Comparison of ENCODE assay signal across 16 cellular contexts in genomic region chr1:197725044-197725443, GRCh38. TPM values are rescaled to one million over a fixed set of nuclear protein-coding genes. Genes with fewer than 3 reads are reported as not detected.
A peak's percentile ranks its signal among the peaks of the same experiment; 100 is the strongest.
DNase-seq lines count a peak whose midpoint lies in the region; ATAC-seq and TF ChIP-seq lines count a peak whose summit lies in the region.
"Had no signal": no experiment of that assay in that cellular context is flagged by ENCODE, and none has a peak within 500 bp of the region (broad histone marks: within the 10 kb centered on the region; RNA-seq: fewer than 3 reads in every experiment).

No MANE protein-coding gene starts in this region.

- ATAC-seq in HG03520 (IDR thresholded peaks at IDR 0.05; ENCODE audit: unreplicated experiment) (no peak), left cardiac atrium (no peak)
- ATAC-seq: CD8-positive, alpha-beta T cell; SK-N-SH treated with all-trans-retinoic acid at 6 μM for 48 hours had no signal

- peaks cover 13% of the 10 kb centered on the region for H3K9me3 ChIP-seq in A673 (ENCODE audit: low read depth, low read length, poor library complexity, severe bottlenecking)

- CTCF ChIA-PET in A673 (lab: Charles Lee), result no interaction called here
- CTCF ChIA-PET in activated CD4-positive, alpha-beta memory T cell treated with anti-CD3 and anti-CD28 coated beads for 36 hours (lab: Charles Lee), result no interaction called here

- H3K36me3 ChIP-seq in A673 (ENCODE audit: insufficient read depth, low read length, poor library complexity, severe bottlenecking), result no peaks in the 10 kb centered on the region
- H3K36me3 ChIP-seq: stomach had no signal

- H3K27me3 Mint-ChIP-seq in activated CD4-positive, alpha-beta memory T cell treated with anti-CD3 and anti-CD28 coated beads for 36 hours, result no peaks in the 10 kb centered on the region
- H3K27me3 Mint-ChIP-seq: activated CD4-positive, alpha-beta T cell treated with anti-CD3 and anti-CD28 coated beads, Interleukin-2, amount 10 ng/mL, durations not matched to agents 24 days and 14 days; memory B cell had no signal

- peaks cover 37% of the 10 kb centered on the region for H3K9me3 Mint-ChIP-seq in activated CD4-positive, alpha-beta memory T cell treated with anti-CD3 and anti-CD28 coated beads for 36 hours

- peaks cover 34% of the 10 kb centered on the region for H3K36me3 Mint-ChIP-seq in activated CD4-positive, alpha-beta memory T cell treated with anti-CD3 and anti-CD28 coated beads for 36 hours

- peak; percentile 6 for DNase-seq in A673 (ENCODE audit: low spot score)
- peak; percentile 32 for DNase-seq in EH (ENCODE audit: low read depth)
- peak; percentile 14 for DNase-seq in RPMI8226
- peak; percentile 45 for DNase-seq in fibroblast of mammary gland (ENCODE audit: low read depth)
- no peak for DNase-seq in stimulated activated CD4-positive, alpha-beta T cell treated with anti-CD3 and anti-CD28 coated beads, Interleukin-1b, Interleukin-23, amount 100 ng/mL, for 48 hours
- no peak for DNase-seq in left cardiac atrium
- no peak for DNase-seq in activated CD4-positive, alpha-beta memory T cell treated with anti-CD3 and anti-CD28 coated beads for 36 hours
- DNase-seq: activated CD4-positive, alpha-beta T cell treated with anti-CD3 and anti-CD28 coated beads, Interleukin-2, amount 10 ng/mL, durations not matched to agents 24 days and 14 days; CD8-positive, alpha-beta T cell; glutamatergic neuron; NCI-H345; stimulated activated CD4-positive, alpha-beta T cell treated with anti-CD3 and anti-CD28 coated beads, Interleukin-4, amount 100 ng/mL, for 4 hours; stomach had no signal

- H3K4me3 Mint-ChIP-seq in activated CD4-positive, alpha-beta memory T cell treated with anti-CD3 and anti-CD28 coated beads for 36 hours, result no peak overlapping the region
- H3K4me3 Mint-ChIP-seq: activated CD4-positive, alpha-beta T cell treated with anti-CD3 and anti-CD28 coated beads, Interleukin-2, amount 10 ng/mL, durations not matched to agents 24 days and 14 days; CD8-positive, alpha-beta T cell; memory B cell had no signal

- H3K27me3 ChIP-seq in A673 (replicated peaks; ENCODE audit: insufficient read depth, low read depth, low read length, poor library complexity), result no peaks in the 10 kb centered on the region
- H3K27me3 ChIP-seq: stomach had no signal

- POLR2A ChIA-PET in A673 (lab: Charles Lee; ENCODE audit: low non-redundant PET), result no interaction called here
- POLR2A ChIA-PET in activated CD4-positive, alpha-beta memory T cell treated with anti-CD3 and anti-CD28 coated beads for 36 hours (lab: Charles Lee), result no interaction called here

- intact Hi-C loops in A673 (cut with micrococcal nuclease; ENCODE audit: unreplicated experiment) (no loop called here), left cardiac atrium (cut with DNase I) (no loop called here)
- intact Hi-C loops in activated CD4-positive, alpha-beta memory T cell treated with anti-CD3 and anti-CD28 coated beads for 36 hours (cut with micrococcal nuclease), result no loop called here

- no TSS peak for BruUV-seq in A673 (replicated peaks; lab: Mats Ljungman, UMichigan)

- H3K4me3 ChIP-seq in A673 (ENCODE audit: low read depth, low read length, poor library complexity, severe bottlenecking), result no peak overlapping the region
- no peak overlapping the region for H3K4me3 ChIP-seq in fibroblast of mammary gland (ENCODE audit: control insufficient read depth, low read depth, low read length)
- H3K4me3 ChIP-seq: stomach had no signal

- H3K4me1 Mint-ChIP-seq in activated CD4-positive, alpha-beta memory T cell treated with anti-CD3 and anti-CD28 coated beads for 36 hours (ENCODE audit: low read depth), result no peaks in the 10 kb centered on the region
- H3K4me1 Mint-ChIP-seq: activated CD4-positive, alpha-beta T cell treated with anti-CD3 and anti-CD28 coated beads, Interleukin-2, amount 10 ng/mL, durations not matched to agents 24 days and 14 days had no signal

- TF ChIP-seq CTCF in A673 (conservative IDR thresholded peaks at IDR 0.05; ENCODE audit: low read depth, low read length) (no peak), fibroblast of mammary gland (conservative IDR thresholded peaks at IDR 0.05; ENCODE audit: control insufficient read depth, insufficient read depth, low read depth, low read length) (no peak)

- no peak overlapping the region for H3K27ac Mint-ChIP-seq in activated CD4-positive, alpha-beta memory T cell treated with anti-CD3 and anti-CD28 coated beads for 36 hours
- H3K27ac Mint-ChIP-seq: activated CD4-positive, alpha-beta T cell treated with anti-CD3 and anti-CD28 coated beads, Interleukin-2, amount 10 ng/mL, durations not matched to agents 24 days and 14 days; CD8-positive, alpha-beta T cell; memory B cell had no signal

- no peak overlapping the region for H3K27ac ChIP-seq in A673 (ENCODE audit: low read depth, low read length, poor library complexity, severe bottlenecking)
- H3K27ac ChIP-seq: stomach had no signal

- H3K4me1 ChIP-seq in A673 (ENCODE audit: insufficient read depth, low read length, poor library complexity, severe bottlenecking), result no peaks in the 10 kb centered on the region
- H3K4me1 ChIP-seq: stomach had no signal

RNA-seq across cellular contexts. Expression of gene DENND1B, which starts 50.2 kb away (rescaled TPM):
- total RNA-seq in A673 (2021) (1.9 and 4.1 TPM in 2 replicates), left cardiac atrium (10 to 100 TPM; 17.1 to 22.5 TPM)
- total RNA-seq in activated CD4-positive, alpha-beta memory T cell treated with anti-CD3 and anti-CD28 coated beads for 36 hours, result 10 to 100 TPM; 12.5 to 15.6 TPM

Comparison
In these comparisons a context has a peak if more than half of its experiments do, and no peak if none do; other contexts are left out.
1. DNase-seq: peak in A673 (single experiment), EH (single experiment), RPMI8226 (single experiment) and fibroblast of mammary gland (single experiment); none in stimulated activated CD4-positive, alpha-beta T cell treated with anti-CD3 and anti-CD28 coated beads, Interleukin-1b, Interleukin-23, amount 100 ng/mL, for 48 hours (single experiment), left cardiac atrium (single experiment) and activated CD4-positive, alpha-beta memory T cell treated with anti-CD3 and anti-CD28 coated beads for 36 hours (single experiment).